In the genomic region with DNA sequence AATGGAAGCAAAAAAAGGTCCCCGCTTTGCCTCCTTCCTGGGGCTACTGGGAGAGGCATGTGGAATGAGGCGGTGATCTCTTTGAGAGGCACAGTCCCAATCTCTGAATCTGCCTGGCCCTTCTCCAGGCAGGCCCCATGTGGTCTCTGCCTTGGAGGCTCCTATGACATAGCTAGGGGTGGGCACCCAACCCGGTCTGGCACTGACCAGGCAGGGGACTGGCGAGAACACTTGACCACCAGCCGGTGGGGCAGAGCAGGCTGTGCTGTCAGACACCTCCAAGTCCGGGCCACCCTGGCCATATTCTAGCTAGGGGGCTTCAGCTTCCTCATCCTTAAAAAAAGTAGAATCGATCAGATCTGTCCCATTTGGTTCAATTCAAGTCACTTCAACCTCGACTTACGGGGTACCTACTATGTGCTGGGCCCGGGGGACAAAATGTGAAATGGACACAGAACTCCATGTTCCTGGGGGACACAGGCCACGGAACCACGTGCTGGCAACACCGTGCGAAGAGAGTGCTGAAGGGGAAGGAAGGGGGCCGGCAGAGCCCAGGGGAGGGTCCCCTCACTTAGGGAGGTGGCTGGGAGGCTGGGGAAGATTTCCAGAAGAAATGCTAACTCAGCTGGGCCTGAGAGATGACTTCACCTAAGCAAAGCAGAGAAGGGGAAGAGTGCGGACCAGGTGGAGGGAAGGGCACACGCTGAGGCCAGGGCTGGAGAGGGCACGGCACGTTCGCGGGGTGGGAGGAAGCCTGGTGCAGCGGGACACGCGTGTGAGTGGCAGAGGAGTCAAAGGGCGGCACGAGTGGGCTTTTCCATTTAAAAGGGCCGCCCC, we compare ENCODE assay signal across 15 cellular contexts. TPM values are rescaled to one million over a fixed set of nuclear protein-coding genes. Genes with fewer than 3 reads are reported as not detected.
DNase-seq lines count a peak whose midpoint lies in the region; ATAC-seq and TF ChIP-seq lines count a peak whose summit lies in the region.
"Had no signal": no experiment of that assay in that cellular context is flagged by ENCODE, and none has a peak within 500 bp of the region (broad histone marks: within the 10 kb centered on the region; RNA-seq: fewer than 3 reads in every experiment).

No MANE protein-coding gene starts in this region.

- no peak for TF ChIP-seq CTCF in HFFc6 (IDR thresholded peaks at IDR 0.05)
- no peak for TF ChIP-seq CTCF in mammary epithelial cell (conservative IDR thresholded peaks at IDR 0.05 in 1 of 2, IDR thresholded peaks at IDR 0.05 in 1 of 2; ENCODE audit: extremely low read depth in 1 of 2, insufficient read depth in 1 of 2, low read depth in 1 of 2, low read length in 2 of 2)
- no peak for TF ChIP-seq CTCF in lung (IDR thresholded peaks at IDR 0.05; ENCODE audit: control extremely low read depth, extremely low read depth)
- TF ChIP-seq CTCF in spleen (IDR thresholded peaks at IDR 0.05 in 8 of 11, conservative IDR thresholded peaks at IDR 0.05 in 3 of 11): no peak
- no peak for TF ChIP-seq CTCF in PC-9 (conservative IDR thresholded peaks at IDR 0.05)

- peaks cover 74% of the 10 kb centered on the region for H3K4me1 Mint-ChIP-seq in HFFc6 (ENCODE audit: low read depth)

- dilution Hi-C loops in mammary epithelial cell (cut with HindIII; ENCODE audit: low sequenced_read_pairs): no loop called here

- H3K27ac Mint-ChIP-seq in HFFc6: peak overlapping the region; percentile 84
- H3K27ac Mint-ChIP-seq: CD4-positive, CD25-positive, alpha-beta regulatory T cell had no signal

- H3K4me3 ChIP-seq in mammary epithelial cell (replicated peaks in 1 of 3; ENCODE audit: insufficient read depth in 1 of 3, low read depth in 2 of 3, low read length in 3 of 3): no peak overlapping the region
- no peak overlapping the region for H3K4me3 ChIP-seq in lung
- no peak overlapping the region for H3K4me3 ChIP-seq in spleen
- no peak overlapping the region for H3K4me3 ChIP-seq in PC-9

- H3K9me3 Mint-ChIP-seq in HFFc6: no peaks in the 10 kb centered on the region
- H3K9me3 Mint-ChIP-seq: CD4-positive, CD25-positive, alpha-beta regulatory T cell; stimulated activated effector memory CD8-positive, alpha-beta T cell treated with anti-CD3 and anti-CD28 coated beads, Interleukin-12 subunit alpha, Interleukin-12 subunit beta, amount 100 ng/mL, for 72 hours had no signal

- no peak for TF ChIP-seq POLR2A in spleen (IDR thresholded peaks at IDR 0.05)

- BruUV-seq in mammary epithelial cell (replicated peaks; lab: Mats Ljungman, UMichigan) (no TSS peak), PC-9 (replicated peaks; lab: Mats Ljungman, UMichigan) (no TSS peak)

- H3K27me3 Mint-ChIP-seq in HFFc6 (ENCODE audit: insufficient read depth): peaks cover 2% of the 10 kb centered on the region; the same call in 1 of the 2 replicates

- H3K4me3 Mint-ChIP-seq in HFFc6: no peak overlapping the region
- H3K4me3 Mint-ChIP-seq: CD4-positive, CD25-positive, alpha-beta regulatory T cell; stimulated activated effector memory CD8-positive, alpha-beta T cell treated with anti-CD3 and anti-CD28 coated beads, Interleukin-12 subunit alpha, Interleukin-12 subunit beta, amount 100 ng/mL, for 72 hours had no signal

- H3K4me2 ChIP-seq in mammary epithelial cell (ENCODE audit: insufficient read depth, low read depth, low read length) (no peak overlapping the region), PC-9 (no peak overlapping the region)

- H3K27me3 ChIP-seq in mammary epithelial cell (ENCODE audit: insufficient read depth, low read length) (no peaks in the 10 kb centered on the region), lung (ENCODE audit: control insufficient read depth, insufficient read depth) (no peaks in the 10 kb centered on the region), spleen (replicated peaks in 1 of 7) (no peaks in the 10 kb centered on the region), PC-9 (ENCODE audit: insufficient read depth, low read depth) (no peaks in the 10 kb centered on the region)
- H3K27me3 ChIP-seq: neutrophil had no signal

- H3K79me2 ChIP-seq in mammary epithelial cell (ENCODE audit: insufficient read depth, low read length) (peaks cover 40% of the 10 kb centered on the region), PC-9 (ENCODE audit: low read depth) (no peaks in the 10 kb centered on the region)

- H3K27ac ChIP-seq in mammary epithelial cell (ENCODE audit: insufficient read depth, low read depth, low read length) (peak overlapping the region; percentile 70), lung (ENCODE audit: low read depth in 1 of 2, low read length in 1 of 2) (peak overlapping the region; percentile 61 to 72), spleen (peak overlapping the region in 7 of 8 donors; percentile 22 to 77 (median 43)), PC-9 (no peak overlapping the region)
- H3K27ac ChIP-seq: neutrophil had no signal

- H3K9ac ChIP-seq in mammary epithelial cell (ENCODE audit: insufficient read depth, low read length): no peak overlapping the region

- intact Hi-C loops in mammary epithelial cell (cut with micrococcal nuclease) (loop anchor here (2.0 kb wide), 1 partner anchor 53 kb away; no protein-coding TSS in a partner anchor), spleen (cut with DNase I; ENCODE audit: low total_unique reads) (no loop called here), PC-9 (cut with micrococcal nuclease; ENCODE audit: unreplicated experiment) (loop anchor here (2.0 kb wide), 1 partner anchor 53 kb away; no protein-coding TSS in a partner anchor)

- ATAC-seq in lung (ENCODE audit: insufficient read depth, low FRiP score) (no peak), HG03520 (IDR thresholded peaks at IDR 0.05; ENCODE audit: unreplicated experiment) (no peak), HG03457 (IDR thresholded peaks at IDR 0.05; ENCODE audit: unreplicated experiment) (no peak)

- H3F3A ChIP-seq in PC-9 (ENCODE audit: insufficient read depth, low read depth): no peaks in the 10 kb centered on the region

- no peaks in the 10 kb centered on the region for H3K9me2 ChIP-seq in PC-9 (ENCODE audit: insufficient read depth)

- WGBS in mammary epithelial cell (ENCODE audit: low coverage, missing lambda C conversion rate): 84% methylated on average over 19 of the region's 27 CpGs
- 69 to 78% methylated on average over 27 of the region's 27 CpGs for WGBS in lung, 2 donors
- WGBS in spleen, 5 donors: 66 to 84% (median 68%) methylated on average over 23 to 27 of the region's 27 CpGs

- CTCF ChIA-PET in mammary epithelial cell (lab: Charles Lee; ENCODE audit: low non-redundant PET): no interaction called here
- CTCF ChIA-PET in PC-9 (lab: Charles Lee): no interaction called here

- H3K9me3 ChIP-seq in mammary epithelial cell (replicated peaks; ENCODE audit: insufficient read depth, low read length) (no peaks in the 10 kb centered on the region), lung (ENCODE audit: control insufficient read depth in 2 of 2, insufficient read depth in 1 of 2, low read length in 1 of 2) (no peaks in the 10 kb centered on the region), spleen (no peaks in the 10 kb centered on the region), PC-9 (ENCODE audit: insufficient read depth, low read depth) (no peaks in the 10 kb centered on the region)
- H3K9me3 ChIP-seq: neutrophil had no signal

- in situ Hi-C loops in mammary epithelial cell (cut with MboI; ENCODE audit: low sequenced_read_pairs in 2 of 2): no loop called here

- H3K36me3 ChIP-seq in mammary epithelial cell (ENCODE audit: insufficient read depth, low read length) (no peaks in the 10 kb centered on the region), lung (ENCODE audit: control insufficient read depth in 2 of 2, insufficient read depth in 2 of 2, low read length in 2 of 2) (no peaks in the 10 kb centered on the region), spleen (no peaks in the 10 kb centered on the region), PC-9 (ENCODE audit: low read depth) (no peaks in the 10 kb centered on the region)
- H3K36me3 ChIP-seq: neutrophil had no signal

- POLR2A ChIA-PET in PC-9 (lab: Charles Lee; ENCODE audit: unreplicated experiment): interaction anchor here (0.6 kb wide), 1 partner anchor 128 kb away, joined by 7 read pairs; no protein-coding TSS in a partner anchor

- DNase-seq in HFFc6 (no peak), mammary epithelial cell (no peak), lung (ENCODE audit: low spot score) (no peak), spleen (peak; percentile 58), PC-9 (no peak), GM03348 (ENCODE audit: low spot score) (no peak)
- DNase-seq: activated gamma-delta T cell treated with Interleukin-2 at 50 U/mL for 16 hours; CD4-positive, CD25-positive, alpha-beta regulatory T cell; cerebellar nuclear complex; stimulated activated CD4-positive, alpha-beta T cell treated with anti-CD3 and anti-CD28 coated beads, Interleukin-1b, Interleukin-23, amount 100 ng/mL, for 48 hours; T-helper 1 cell had no signal

- peaks cover 17% of the 10 kb centered on the region for H3K36me3 Mint-ChIP-seq in HFFc6 (ENCODE audit: low read depth)
- H3K36me3 Mint-ChIP-seq: CD4-positive, CD25-positive, alpha-beta regulatory T cell; stimulated activated effector memory CD8-positive, alpha-beta T cell treated with anti-CD3 and anti-CD28 coated beads, Interleukin-12 subunit alpha, Interleukin-12 subunit beta, amount 100 ng/mL, for 72 hours had no signal

- H4K20me1 ChIP-seq in mammary epithelial cell (ENCODE audit: insufficient read depth, low read length) (no peaks in the 10 kb centered on the region), PC-9 (ENCODE audit: insufficient read depth) (no peaks in the 10 kb centered on the region; the same call in 1 of the 2 replicates)

- no peak overlapping the region for H2AFZ ChIP-seq in mammary epithelial cell (ENCODE audit: low read depth, low read length)
- H2AFZ ChIP-seq in PC-9: no peak overlapping the region

- H3K4me1 ChIP-seq in mammary epithelial cell (ENCODE audit: insufficient read depth, low read length) (peaks cover 24% of the 10 kb centered on the region), lung (ENCODE audit: control insufficient read depth in 2 of 2, insufficient read depth in 2 of 2, low read length in 2 of 2) (peaks cover 22 to 42% of the 10 kb centered on the region in 2 donors), spleen (peaks cover 27 to 100% (median 68%) of the 10 kb centered on the region in 6 donors), PC-9 (replicated peaks; ENCODE audit: insufficient read depth) (no peaks in the 10 kb centered on the region)

RNA-seq across cellular contexts. Expression of gene HSPG2, which starts 33.3 kb away (rescaled TPM):
- total RNA-seq in HFFc6 (2021; fragmentation: NEBNext Ultra II Directional; extraction: Animal tissue kit (Norgen Biotek cat#: 25700)): 100 to 1,000 TPM; 275 to 430 (median 297) TPM
- total RNA-seq in mammary epithelial cell (100 to 1,000 TPM; 187 to 207 TPM), lung (100 to 1,000 TPM; 180 to 335 TPM), spleen (100 to 1,000 TPM in 6 of 7 donors, 10 to 100 TPM in 1; 69.7 to 395 (median 178) TPM), PC-9 (2021) (126 and 157 TPM in 2 replicates)
- polyA plus RNA-seq in mammary epithelial cell (23.9 TPM), lung (100 to 1,000 TPM in 1 of 2 donors, 10 to 100 TPM in 1; 58.0 to 100 TPM), spleen (10 to 100 TPM; 14.4 to 63.5 (median 15.0) TPM)
- polyA minus RNA-seq in mammary epithelial cell: 121 TPM
